Comparison of ENCODE assay signal across 8 cellular contexts in genomic region chr15:66766282-66767228, GRCh38.
DNase-seq lines count a peak whose midpoint lies in the region; ATAC-seq and TF ChIP-seq lines count a peak whose summit lies in the region.
"Had no signal": no experiment of that assay in that cellular context is flagged by ENCODE, and none has a peak within 500 bp of the region (broad histone marks: within the 10 kb centered on the region; RNA-seq: fewer than 3 reads in every experiment).

No MANE protein-coding gene starts in this region.

- TF ChIP-seq EP300 in upper lobe of left lung (IDR thresholded peaks at IDR 0.05): no peak

- peak overlapping the region; percentile 76 for H3K27ac Mint-ChIP-seq in HFFc6
- no peak overlapping the region for H3K27ac Mint-ChIP-seq in activated T-helper 17 cell treated with anti-CD3 and anti-CD28 coated beads, Interleukin-2, amount 50 U/mL, for 72 hours

- peak overlapping the region; percentile 68 for H3K4me3 Mint-ChIP-seq in HFFc6
- H3K4me3 Mint-ChIP-seq in activated T-helper 17 cell treated with anti-CD3 and anti-CD28 coated beads, Interleukin-2, amount 50 U/mL, for 72 hours: no peak overlapping the region
- H3K4me3 Mint-ChIP-seq: central memory CD8-positive, alpha-beta T cell had no signal

- peaks cover 2% of the 10 kb centered on the region; the same call in 1 of the 2 replicates for H3K27me3 Mint-ChIP-seq in HFFc6 (ENCODE audit: insufficient read depth)
- peaks cover 46% of the 10 kb centered on the region for H3K27me3 Mint-ChIP-seq in activated T-helper 17 cell treated with anti-CD3 and anti-CD28 coated beads, Interleukin-2, amount 50 U/mL, for 72 hours

- DNase-seq in HFFc6 (peak; percentile 77), hepatic stellate cell (ENCODE audit: low spot score) (peak; percentile 69), upper lobe of left lung (no peak), SHP77 (lab: John Stamatoyannopoulos, UW) (no peak)

- H3K27me3 ChIP-seq in upper lobe of left lung: no peaks in the 10 kb centered on the region

- WGBS in upper lobe of left lung, 2 donors: 50 to 52% methylated on average over 7 of the region's 7 CpGs

- peaks cover 0 to 3% (median 0%) of the 10 kb centered on the region in 4 donors for H3K36me3 ChIP-seq in upper lobe of left lung

- H3K27ac ChIP-seq in upper lobe of left lung: peak overlapping the region; percentile 69 to 87 (median 80)

- no peaks in the 10 kb centered on the region for H3K9me3 Mint-ChIP-seq in HFFc6
- no peaks in the 10 kb centered on the region for H3K9me3 Mint-ChIP-seq in activated T-helper 17 cell treated with anti-CD3 and anti-CD28 coated beads, Interleukin-2, amount 50 U/mL, for 72 hours
- H3K9me3 Mint-ChIP-seq: central memory CD8-positive, alpha-beta T cell had no signal

- no peaks in the 10 kb centered on the region; the same call in 1 of the 2 replicates for H3K36me3 Mint-ChIP-seq in HFFc6 (ENCODE audit: low read depth)
- H3K36me3 Mint-ChIP-seq in activated T-helper 17 cell treated with anti-CD3 and anti-CD28 coated beads, Interleukin-2, amount 50 U/mL, for 72 hours (ENCODE audit: low read depth): no peaks in the 10 kb centered on the region

- H3K9me3 ChIP-seq in upper lobe of left lung: no peaks in the 10 kb centered on the region

- no peak overlapping the region for H3K4me3 ChIP-seq in upper lobe of left lung

- TF ChIP-seq CTCF in HFFc6 (IDR thresholded peaks at IDR 0.05) (no peak), upper lobe of left lung (IDR thresholded peaks at IDR 0.05) (no peak)

- peaks cover 58% of the 10 kb centered on the region for H3K4me1 Mint-ChIP-seq in HFFc6 (ENCODE audit: low read depth)
- H3K4me1 Mint-ChIP-seq in activated T-helper 17 cell treated with anti-CD3 and anti-CD28 coated beads, Interleukin-2, amount 50 U/mL, for 72 hours: no peaks in the 10 kb centered on the region

- peaks cover 94 to 97% (median 95%) of the 10 kb centered on the region in 4 donors for H3K4me1 ChIP-seq in upper lobe of left lung

- TF ChIP-seq POLR2A in upper lobe of left lung (IDR thresholded peaks at IDR 0.05): no peak

- peak; percentile 19 for ATAC-seq in activated T-helper 17 cell treated with anti-CD3 and anti-CD28 coated beads, Interleukin-2, amount 50 U/mL, for 72 hours (replicated peaks)
- ATAC-seq in upper lobe of left lung (ENCODE audit: low FRiP score in 2 of 2): no peak
- no peak for ATAC-seq in GM21423 (IDR thresholded peaks at IDR 0.05; ENCODE audit: unreplicated experiment)
- no peak for ATAC-seq in HG03521 (IDR thresholded peaks at IDR 0.05; ENCODE audit: unreplicated experiment)

Comparison
In these comparisons a context has a peak if more than half of its experiments do, and no peak if none do; other contexts are left out.
1. DNase-seq: peak in HFFc6 (single experiment) and hepatic stellate cell (single experiment); none in upper lobe of left lung (0 of 2) and SHP77 (0 of 2).